In the genomic region with DNA sequence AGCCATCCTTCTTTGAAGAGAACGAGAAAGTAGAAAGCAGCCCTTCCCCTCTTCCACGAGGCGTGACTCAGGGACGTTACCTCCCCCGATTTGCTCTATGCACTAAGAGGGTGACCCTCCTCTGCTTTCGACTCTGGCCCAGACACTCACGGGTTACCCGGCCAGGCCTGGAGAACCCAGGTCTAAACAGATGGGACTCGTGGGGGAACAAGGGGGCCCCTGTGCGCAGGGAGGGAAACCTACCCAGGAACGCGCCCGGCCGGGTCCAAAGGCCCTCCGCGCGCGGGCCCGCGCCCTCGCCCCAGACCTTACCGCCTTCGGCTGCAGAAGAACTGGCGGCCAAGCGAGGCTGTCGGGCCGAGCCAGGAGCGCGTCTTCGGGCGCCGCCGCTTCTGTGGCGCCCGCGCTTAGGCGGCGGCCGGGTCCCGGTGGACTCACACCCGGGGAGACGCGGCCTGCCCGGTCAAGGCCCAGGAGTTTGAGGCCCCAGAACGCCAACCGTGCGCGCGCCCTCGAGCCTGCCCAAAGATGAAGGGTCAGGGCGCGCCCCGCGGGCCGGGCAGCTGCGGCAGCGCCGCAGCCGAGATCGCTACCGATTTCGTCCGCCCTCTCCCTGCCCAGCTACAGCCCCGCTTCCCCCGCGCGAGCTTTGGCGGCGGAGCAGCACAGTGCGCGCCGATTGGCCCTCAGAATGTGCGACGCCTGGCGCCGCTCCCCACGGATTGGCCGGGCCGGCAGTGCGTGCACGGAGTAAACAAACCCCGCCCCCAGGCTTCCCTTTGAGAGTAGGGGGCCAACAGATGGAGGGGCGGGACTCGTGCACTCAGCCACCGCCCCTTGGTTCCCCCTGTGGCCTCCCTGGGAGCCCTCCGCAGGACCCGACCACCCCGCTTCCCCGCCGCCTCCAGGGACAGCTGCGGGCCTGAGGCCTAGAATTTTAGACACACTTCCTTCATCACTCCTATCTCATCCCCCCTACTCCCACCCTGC, we compare ENCODE assay signal across 8 cellular contexts. TPM values are rescaled to one million over a fixed set of nuclear protein-coding genes. Genes with fewer than 3 reads are reported as not detected.
DNase-seq lines count a peak whose midpoint lies in the region; TF ChIP-seq lines count a peak whose summit lies in the region.

A gene with protein sequence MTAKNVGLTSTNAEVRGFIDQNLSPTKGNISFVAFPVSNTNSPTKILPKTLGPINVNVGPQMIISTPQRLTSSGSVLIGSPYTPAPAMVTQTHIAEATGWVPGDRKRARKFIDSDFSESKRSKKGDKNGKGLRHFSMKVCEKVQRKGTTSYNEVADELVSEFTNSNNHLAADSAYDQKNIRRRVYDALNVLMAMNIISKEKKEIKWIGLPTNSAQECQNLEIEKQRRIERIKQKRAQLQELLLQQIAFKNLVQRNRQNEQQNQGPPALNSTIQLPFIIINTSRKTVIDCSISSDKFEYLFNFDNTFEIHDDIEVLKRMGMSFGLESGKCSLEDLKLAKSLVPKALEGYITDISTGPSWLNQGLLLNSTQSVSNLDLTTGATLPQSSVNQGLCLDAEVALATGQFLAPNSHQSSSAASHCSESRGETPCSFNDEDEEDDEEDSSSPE (minus strand): TSS at position 674 of the 990 bp plus-strand sequence. CDS start 47,795 bp downstream, outside the sequence.

- H3K9ac ChIP-seq in neural progenitor cell = peak within 1 kb of the TSS; percentile 74

- H3K9me3 ChIP-seq in HAP-1 (no peaks in the 10 kb centered on the region), MG63 (no peaks in the 10 kb centered on the region), SJCRH30 (replicated peaks) (no peaks in the 10 kb centered on the region), neural progenitor cell (ENCODE audit: low read depth) (no peaks in the 10 kb centered on the region)

- TF ChIP-seq CTCF in foreskin fibroblast (IDR thresholded peaks at IDR 0.05; ENCODE audit: low read depth, low read length) (no peak), neural progenitor cell (IDR thresholded peaks at IDR 0.05) (no peak)

- peaks cover 36% of the 10 kb centered on the region for H3K79me2 ChIP-seq in neural progenitor cell (ENCODE audit: low read depth)

- H3K36me3 ChIP-seq in HAP-1 (replicated peaks) (no peaks in the 10 kb centered on the region), MG63 (no peaks in the 10 kb centered on the region), SJCRH30 (no peaks in the 10 kb centered on the region), neural progenitor cell (no peaks in the 10 kb centered on the region)

- H3K27ac Mint-ChIP-seq in neural progenitor cell = peak within 1 kb of the TSS; percentile 74

- H3K4me3 ChIP-seq in HAP-1 (peak within 1 kb of the TSS; percentile 53), MG63 (peak within 1 kb of the TSS; percentile 69), SJCRH30 (peak within 1 kb of the TSS; percentile 82), foreskin fibroblast (ENCODE audit: low read depth in 1 of 2, low read length in 2 of 2) (peak within 1 kb of the TSS; percentile 76 to 87), neural progenitor cell (peak within 1 kb of the TSS; percentile 90)

- in situ Hi-C loops in HAP-1 (cut with MboI; ENCODE audit: low sequenced_read_pairs) = no loop called here

- H4K20me1 ChIP-seq in neural progenitor cell (ENCODE audit: low read depth) = peaks cover 16% of the 10 kb centered on the region

- H3K9me3 Mint-ChIP-seq in neural progenitor cell = no peaks in the 10 kb centered on the region

- H3F3A ChIP-seq in neural progenitor cell (ENCODE audit: low read depth) = peaks cover 8% of the 10 kb centered on the region

- peaks cover 2% of the 10 kb centered on the region for H3K27me3 Mint-ChIP-seq in neural progenitor cell (ENCODE audit: insufficient read depth, low read depth)

- H3K4me1 Mint-ChIP-seq in neural progenitor cell = peaks cover 19% of the 10 kb centered on the region

- peak within 1 kb of the TSS; percentile 78 for H3K4me2 ChIP-seq in neural progenitor cell

- DNase-seq in GDM1 (lab: John Stamatoyannopoulos, UW) = peak; percentile 85
- peak; percentile 83 to 94 for DNase-seq in HAP-1 (ENCODE audit: low spot score in 2 of 2)
- peak; percentile 97 for DNase-seq in MG63
- peak; percentile 95 for DNase-seq in SJCRH30
- DNase-seq in activated gamma-delta T cell treated with anti-CD3 and anti-CD28 coated beads, Interleukin-2, amount 50 U/mL, for 16 hours (ENCODE audit: low read depth) = peak; percentile 73
- peak; percentile 87 to 96 for DNase-seq in foreskin fibroblast
- DNase-seq in neural progenitor cell (ENCODE audit: low spot score) = peak; percentile 99
- DNase-seq in stromal cell of bone marrow (ENCODE audit: low read depth) = peak; percentile 81

- H3K27ac ChIP-seq in SJCRH30 (peak within 1 kb of the TSS; percentile 73), neural progenitor cell (peak within 1 kb of the TSS; percentile 80)

- peak within 1 kb of the TSS; percentile 87 for H2AFZ ChIP-seq in neural progenitor cell (replicated peaks)

- peak within 1 kb of the TSS; percentile 95 for H3K4me3 Mint-ChIP-seq in neural progenitor cell

- 0 out of 2 replicates have a peak, but pooled peaks cover 5% of the 10 kb centered on the region for H3K4me1 ChIP-seq in HAP-1
- H3K4me1 ChIP-seq in SJCRH30 = 0 out of 2 replicates have a peak, but pooled peaks cover 3% of the 10 kb centered on the region
- H3K4me1 ChIP-seq in neural progenitor cell = peaks cover 13% of the 10 kb centered on the region

- H3K36me3 Mint-ChIP-seq in neural progenitor cell = no peaks in the 10 kb centered on the region

- H3K27me3 ChIP-seq in HAP-1 (ENCODE audit: low read depth) = no peaks in the 10 kb centered on the region; the same call in 1 of the 2 replicates
- no peaks in the 10 kb centered on the region for H3K27me3 ChIP-seq in MG63
- no peaks in the 10 kb centered on the region for H3K27me3 ChIP-seq in SJCRH30
- H3K27me3 ChIP-seq in neural progenitor cell = peaks cover 7% of the 10 kb centered on the region

RNA-seq across cellular contexts. Expression of the gene that starts here (rescaled TPM):
- total RNA-seq in MG63 (2014; rRNA removed; shearing (Covaris generic); ENCODE audit: low replicate concordance) = 47.0 and 70.6 TPM in 2 replicates
- 103 and 137 TPM in 2 replicates for total RNA-seq in SJCRH30 (2014; rRNA removed; shearing (Covaris generic))
- total RNA-seq in neural progenitor cell (ENCODE audit: low replicate concordance) = 173 and 328 TPM in 2 replicates

Comparison
In these comparisons a context has a peak if more than half of its experiments do, and no peak if none do; other contexts are left out.
1. Peak in every context shown above with its lines: DNase-seq, H3K4me3 ChIP-seq and H3K27ac ChIP-seq.